ENCODE assay signal across 15 cellular contexts in genomic region chr2:217972490-217972889, GRCh38. TPM values are rescaled to one million over a fixed set of nuclear protein-coding genes. Genes with fewer than 3 reads are reported as not detected.
A peak's percentile ranks its signal among the peaks of the same experiment; 100 is the strongest.
DNase-seq lines count a peak whose midpoint lies in the region; ATAC-seq and TF ChIP-seq lines count a peak whose summit lies in the region.
"Had no signal": no experiment of that assay in that cellular context is flagged by ENCODE, and none has a peak within 500 bp of the region (broad histone marks: within the 10 kb centered on the region; RNA-seq: fewer than 3 reads in every experiment).

No MANE protein-coding gene starts in this region.

- no peaks in the 10 kb centered on the region for H3K36me3 ChIP-seq in heart right ventricle
- no peaks in the 10 kb centered on the region for H3K36me3 ChIP-seq in ovary
- no peaks in the 10 kb centered on the region for H3K36me3 ChIP-seq in uterus

- H3K4me3 ChIP-seq in heart right ventricle (no peak overlapping the region), ovary (no peak overlapping the region), uterus (no peak overlapping the region)
- H3K4me3 ChIP-seq: skin epidermis had no signal

- no peak overlapping the region for H3K27ac Mint-ChIP-seq in WTC11
- H3K27ac Mint-ChIP-seq: dendritic cell treated with granulocyte-macrophage colony-stimulating factor and Interleukin-4, amounts not matched to agents 40 ng/mL and 50 ng/mL, for 4 days; naive thymus-derived CD4-positive, alpha-beta T cell had no signal

- POLR2A ChIA-PET in WTC11 (lab: Charles Lee), result no interaction called here

- H3K27ac ChIP-seq in heart right ventricle (peak overlapping the region in 9 of 10 donors; percentile 1 to 77 (median 55)), ovary (peak overlapping the region; percentile 45 to 58), uterus (peak overlapping the region; percentile 62 to 93)

- CTCF ChIA-PET in WTC11 (lab: Charles Lee), result interaction anchor here (1.5 kb wide), 2 partner anchors 24 to 183 kb away, joined by 3 to 5 read pairs; no protein-coding TSS in a partner anchor

- H3K4me1 ChIP-seq in heart right ventricle (peaks cover 7 to 52% (median 37%) of the 10 kb centered on the region in 9 donors), ovary (ENCODE audit: insufficient read depth) (peaks cover 29% of the 10 kb centered on the region), uterus (peaks cover 4 to 5% of the 10 kb centered on the region in 2 donors)

- no peaks in the 10 kb centered on the region for H3K36me3 Mint-ChIP-seq in WTC11
- H3K36me3 Mint-ChIP-seq: naive thymus-derived CD4-positive, alpha-beta T cell had no signal

- WGBS in heart right ventricle, 2 donors, result 55 to 62% methylated on average over 1 of the region's 1 CpG
- WGBS in ovary, 3 donors, result 8 to 37% (median 22%) methylated on average over 1 of the region's 1 CpG

- no peaks in the 10 kb centered on the region for H3K9me3 ChIP-seq in heart right ventricle
- H3K9me3 ChIP-seq in ovary, result no peaks in the 10 kb centered on the region
- no peaks in the 10 kb centered on the region for H3K9me3 ChIP-seq in uterus

- TF ChIP-seq POLR2A in ovary (IDR thresholded peaks at IDR 0.05), result no peak
- TF ChIP-seq POLR2A in uterus (IDR thresholded peaks at IDR 0.05), result no peak

- no peaks in the 10 kb centered on the region for H3K9me3 Mint-ChIP-seq in WTC11
- H3K9me3 Mint-ChIP-seq: dendritic cell treated with granulocyte-macrophage colony-stimulating factor and Interleukin-4, amounts not matched to agents 40 ng/mL and 50 ng/mL, for 4 days had no signal

- ATAC-seq in heart right ventricle (peak; percentile 20 to 75 (median 55)), WTC11 (no peak; the same call in 1 of the 2 replicates)
- ATAC-seq: naive thymus-derived CD4-positive, alpha-beta T cell had no signal

- no peaks in the 10 kb centered on the region for H3K27me3 ChIP-seq in heart right ventricle
- H3K27me3 ChIP-seq in ovary, result no peaks in the 10 kb centered on the region
- no peaks in the 10 kb centered on the region for H3K27me3 ChIP-seq in uterus

- TF ChIP-seq CTCF in heart right ventricle (IDR thresholded peaks at IDR 0.05) (no peak), ovary (IDR thresholded peaks at IDR 0.05) (no peak), uterus (IDR thresholded peaks at IDR 0.05) (no peak), WTC11 (IDR thresholded peaks at IDR 0.05) (no peak)

- H3K4me3 Mint-ChIP-seq in WTC11, result no peak overlapping the region
- H3K4me3 Mint-ChIP-seq: dendritic cell treated with granulocyte-macrophage colony-stimulating factor and Interleukin-4, amounts not matched to agents 40 ng/mL and 50 ng/mL, for 4 days; naive thymus-derived CD4-positive, alpha-beta T cell had no signal

- 0 out of 2 replicates have a peak, but pooled peaks cover 2% of the 10 kb centered on the region for H3K4me1 Mint-ChIP-seq in WTC11
- H3K4me1 Mint-ChIP-seq: naive thymus-derived CD4-positive, alpha-beta T cell had no signal

- peak; percentile 62 for DNase-seq in NCI-H82 (lab: John Stamatoyannopoulos, UW)
- DNase-seq in NCI-H82 treated with DMSO at 0.1 percent for 48 hours (lab: John Stamatoyannopoulos, UW; ENCODE audit: unreplicated experiment), result no peak
- no peak for DNase-seq in heart right ventricle
- peak in 4 of 5 donors; percentile 48 to 79 (median 64) for DNase-seq in ovary
- peak in 1 of 2 donors; percentile 32 for DNase-seq in uterus
- DNase-seq in WTC11 (ENCODE audit: low spot score), result no peak
- DNase-seq in iPS-NIHi11 (ENCODE audit: low spot score), result no peak
- no peak for DNase-seq in NCI-H2081 (lab: John Stamatoyannopoulos, UW)
- DNase-seq: ACHN; activated T-cell treated with anti-CD3 and anti-CD28 coated beads, Interleukin-2, amount 50 U/mL, for 1 hour; Karpas-422; naive thymus-derived CD4-positive, alpha-beta T cell; NCI-H2081 treated with DMSO at 0.1 percent for 48 hours had no signal

- intact Hi-C loops in heart right ventricle (cut with DNase I), result no loop called here
- intact Hi-C loops in ovary (cut with DNase I), result loop anchor here in 1 of 4 donors (10.0 kb wide), 1 partner anchor 68 kb away; no protein-coding TSS in a partner anchor
- intact Hi-C loops in uterus (cut with DNase I; ENCODE audit: low total_unique reads), result no loop called here

- TF ChIP-seq EP300 in ovary (IDR thresholded peaks at IDR 0.05), result no peak

- H3K27me3 Mint-ChIP-seq in WTC11 (ENCODE audit: low read depth), result no peaks in the 10 kb centered on the region; the same call in 1 of the 2 replicates
- H3K27me3 Mint-ChIP-seq: dendritic cell treated with granulocyte-macrophage colony-stimulating factor and Interleukin-4, amounts not matched to agents 40 ng/mL and 50 ng/mL, for 4 days had no signal

TF ChIP-seq in WTC11, 78 proteins besides CTCF, POLR2A, EP300 and RAD21:
- TF ChIP-seq GABPB1 (CRISPR knock-in tag; IDR thresholded peaks at IDR 0.05) (no peak), CREM (CRISPR knock-in tag; IDR thresholded peaks at IDR 0.05) (no peak), NR1H2 (CRISPR knock-in tag; IDR thresholded peaks at IDR 0.05) (no peak), NFYB (CRISPR knock-in tag; conservative IDR thresholded peaks at IDR 0.05; ENCODE audit: low read depth) (no peak), PRDM15 (CRISPR knock-in tag; IDR thresholded peaks at IDR 0.05) (no peak), ZNF317 (CRISPR knock-in tag; IDR thresholded peaks at IDR 0.05; ENCODE audit: borderline replicate concordance, low read depth) (no peak), USF1 (CRISPR knock-in tag; IDR thresholded peaks at IDR 0.05) (no peak)

RNA-seq across cellular contexts. Expression of gene TNS1, which starts 30.3 kb away (rescaled TPM):
- 100 to 1,000 TPM; 583 to 844 (median 738) TPM for total RNA-seq in heart right ventricle
- polyA plus RNA-seq in heart right ventricle, result 100 to 1,000 TPM in 1 of 2 donors, 10 to 100 TPM in 1; 64.6 to 244 TPM
- total RNA-seq in ovary, result 100 to 1,000 TPM; 141 to 568 (median 366) TPM
- 100 to 1,000 TPM; 140 to 278 TPM for polyA plus RNA-seq in ovary
- 1,000 to 10,000 TPM in 1 of 4 donors, 100 to 1,000 TPM in 3; 144 to 1,338 (median 313) TPM for total RNA-seq in uterus
- 4.2 to 5.4 TPM (median 4.5 TPM) in 3 replicates for total RNA-seq in WTC11 (2021)
- polyA plus RNA-seq: naive thymus-derived CD4-positive, alpha-beta T cell had no signal

Comparison
In these comparisons a context has a peak if more than half of its experiments do, and no peak if none do; other contexts are left out.
1. DNase-seq: peak in NCI-H82 (single experiment) and ovary (4 of 5); none in NCI-H82 treated with DMSO at 0.1 percent for 48 hours (single experiment), heart right ventricle (0 of 2), WTC11 (single experiment), iPS-NIHi11 (single experiment) and NCI-H2081 (0 of 2).
2. RNA of gene TNS1, which starts 30.3 kb away (total RNA-seq): 583 to 844 TPM in heart right ventricle, 144 to 1,338 TPM in uterus and 141 to 568 TPM in ovary; 4.2 to 5.4 TPM in WTC11; every median in the first group is over 10 times any median in the second.
3. Peak in every context shown above with its lines, with median percentiles within 50 percentile points of each other: H3K27ac ChIP-seq.